ENCODE assay signal across 1 cellular context in genomic region chr18:13223341-13224148, GRCh38.
TF ChIP-seq lines count a peak whose summit lies in the region.

No MANE protein-coding gene starts in this region.

TF ChIP-seq in GM23338, 12 proteins besides CTCF, POLR2A, EP300 and RAD21:
- TF ChIP-seq, protein P1, sequence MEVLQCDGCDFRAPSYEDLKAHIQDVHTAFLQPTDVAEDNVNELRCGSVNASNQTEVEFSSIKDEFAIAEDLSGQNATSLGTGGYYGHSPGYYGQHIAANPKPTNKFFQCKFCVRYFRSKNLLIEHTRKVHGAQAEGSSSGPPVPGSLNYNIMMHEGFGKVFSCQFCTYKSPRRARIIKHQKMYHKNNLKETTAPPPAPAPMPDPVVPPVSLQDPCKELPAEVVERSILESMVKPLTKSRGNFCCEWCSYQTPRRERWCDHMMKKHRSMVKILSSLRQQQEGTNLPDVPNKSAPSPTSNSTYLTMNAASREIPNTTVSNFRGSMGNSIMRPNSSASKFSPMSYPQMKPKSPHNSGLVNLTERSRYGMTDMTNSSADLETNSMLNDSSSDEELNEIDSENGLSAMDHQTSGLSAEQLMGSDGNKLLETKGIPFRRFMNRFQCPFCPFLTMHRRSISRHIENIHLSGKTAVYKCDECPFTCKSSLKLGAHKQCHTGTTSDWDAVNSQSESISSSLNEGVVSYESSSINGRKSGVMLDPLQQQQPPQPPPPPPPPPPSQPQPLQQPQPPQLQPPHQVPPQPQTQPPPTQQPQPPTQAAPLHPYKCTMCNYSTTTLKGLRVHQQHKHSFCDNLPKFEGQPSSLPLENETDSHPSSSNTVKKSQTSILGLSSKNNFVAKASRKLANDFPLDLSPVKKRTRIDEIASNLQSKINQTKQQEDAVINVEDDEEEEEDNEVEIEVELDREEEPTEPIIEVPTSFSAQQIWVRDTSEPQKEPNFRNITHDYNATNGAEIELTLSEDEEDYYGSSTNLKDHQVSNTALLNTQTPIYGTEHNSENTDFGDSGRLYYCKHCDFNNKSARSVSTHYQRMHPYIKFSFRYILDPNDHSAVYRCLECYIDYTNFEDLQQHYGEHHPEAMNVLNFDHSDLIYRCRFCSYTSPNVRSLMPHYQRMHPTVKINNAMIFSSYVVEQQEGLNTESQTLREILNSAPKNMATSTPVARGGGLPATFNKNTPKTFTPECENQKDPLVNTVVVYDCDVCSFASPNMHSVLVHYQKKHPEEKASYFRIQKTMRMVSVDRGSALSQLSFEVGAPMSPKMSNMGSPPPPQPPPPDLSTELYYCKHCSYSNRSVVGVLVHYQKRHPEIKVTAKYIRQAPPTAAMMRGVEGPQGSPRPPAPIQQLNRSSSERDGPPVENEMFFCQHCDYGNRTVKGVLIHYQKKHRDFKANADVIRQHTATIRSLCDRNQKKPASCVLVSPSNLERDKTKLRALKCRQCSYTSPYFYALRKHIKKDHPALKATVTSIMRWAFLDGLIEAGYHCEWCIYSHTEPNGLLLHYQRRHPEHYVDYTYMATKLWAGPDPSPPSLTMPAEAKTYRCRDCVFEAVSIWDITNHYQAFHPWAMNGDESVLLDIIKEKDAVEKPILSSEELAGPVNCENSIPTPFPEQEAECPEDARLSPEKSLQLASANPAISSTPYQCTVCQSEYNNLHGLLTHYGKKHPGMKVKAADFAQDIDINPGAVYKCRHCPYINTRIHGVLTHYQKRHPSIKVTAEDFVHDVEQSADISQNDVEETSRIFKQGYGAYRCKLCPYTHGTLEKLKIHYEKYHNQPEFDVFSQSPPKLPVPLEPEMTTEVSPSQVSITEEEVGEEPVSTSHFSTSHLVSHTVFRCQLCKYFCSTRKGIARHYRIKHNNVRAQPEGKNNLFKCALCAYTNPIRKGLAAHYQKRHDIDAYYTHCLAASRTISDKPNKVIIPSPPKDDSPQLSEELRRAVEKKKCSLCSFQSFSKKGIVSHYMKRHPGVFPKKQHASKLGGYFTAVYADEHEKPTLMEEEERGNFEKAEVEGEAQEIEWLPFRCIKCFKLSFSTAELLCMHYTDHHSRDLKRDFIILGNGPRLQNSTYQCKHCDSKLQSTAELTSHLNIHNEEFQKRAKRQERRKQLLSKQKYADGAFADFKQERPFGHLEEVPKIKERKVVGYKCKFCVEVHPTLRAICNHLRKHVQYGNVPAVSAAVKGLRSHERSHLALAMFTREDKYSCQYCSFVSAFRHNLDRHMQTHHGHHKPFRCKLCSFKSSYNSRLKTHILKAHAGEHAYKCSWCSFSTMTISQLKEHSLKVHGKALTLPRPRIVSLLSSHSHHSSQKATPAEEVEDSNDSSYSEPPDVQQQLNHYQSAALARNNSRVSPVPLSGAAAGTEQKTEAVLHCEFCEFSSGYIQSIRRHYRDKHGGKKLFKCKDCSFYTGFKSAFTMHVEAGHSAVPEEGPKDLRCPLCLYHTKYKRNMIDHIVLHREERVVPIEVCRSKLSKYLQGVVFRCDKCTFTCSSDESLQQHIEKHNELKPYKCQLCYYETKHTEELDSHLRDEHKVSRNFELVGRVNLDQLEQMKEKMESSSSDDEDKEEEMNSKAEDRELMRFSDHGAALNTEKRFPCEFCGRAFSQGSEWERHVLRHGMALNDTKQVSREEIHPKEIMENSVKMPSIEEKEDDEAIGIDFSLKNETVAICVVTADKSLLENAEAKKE (CRISPR knock-in tag; IDR thresholded peaks at IDR 0.05): no peak
